ENCODE assay signal across 1 cellular context in genomic region chr6:131862486-131862885, GRCh38.
TF ChIP-seq lines count a peak whose summit lies in the region.

No MANE protein-coding gene starts in this region.

TF ChIP-seq in IMR-90, 13 proteins besides CTCF, POLR2A, EP300 and RAD21:
- TF ChIP-seq BHLHE40 (IDR thresholded peaks at IDR 0.05; ENCODE audit: low read depth, low read length), result no peak
- no peak for TF ChIP-seq CHD1 (IDR thresholded peaks at IDR 0.05; ENCODE audit: low read depth, low read length)
- TF ChIP-seq ELK1 (IDR thresholded peaks at IDR 0.05; ENCODE audit: borderline replicate concordance, low read depth, low read length), result no peak
- TF ChIP-seq MAZ (IDR thresholded peaks at IDR 0.05; ENCODE audit: borderline replicate concordance, low read depth, low read length), result no peak
- TF ChIP-seq SMC3 (IDR thresholded peaks at IDR 0.05; ENCODE audit: low read depth, low read length), result no peak
- TF ChIP-seq RCOR1 (IDR thresholded peaks at IDR 0.05; ENCODE audit: insufficient replicate concordance, low read length), result no peak
- TF ChIP-seq USF2 (IDR thresholded peaks at IDR 0.05; ENCODE audit: low read depth, low read length), result no peak
- no peak for TF ChIP-seq CEBPB (IDR thresholded peaks at IDR 0.05; ENCODE audit: low read depth, low read length)
- no peak for TF ChIP-seq MAFK (IDR thresholded peaks at IDR 0.05; ENCODE audit: low read depth, low read length)
- no peak for TF ChIP-seq MXI1 (IDR thresholded peaks at IDR 0.05; ENCODE audit: borderline replicate concordance, low read depth, low read length)
- TF ChIP-seq FOS (IDR thresholded peaks at IDR 0.05; ENCODE audit: low read depth, low read length), result no peak
- TF ChIP-seq NFE2L2 (IDR thresholded peaks at IDR 0.05; ENCODE audit: low read depth, low read length), result no peak
- no peak for TF ChIP-seq RFX5 (IDR thresholded peaks at IDR 0.05; ENCODE audit: low read depth, low read length)
